8 cellular contexts compared by ENCODE assay signal in the genomic region with DNA sequence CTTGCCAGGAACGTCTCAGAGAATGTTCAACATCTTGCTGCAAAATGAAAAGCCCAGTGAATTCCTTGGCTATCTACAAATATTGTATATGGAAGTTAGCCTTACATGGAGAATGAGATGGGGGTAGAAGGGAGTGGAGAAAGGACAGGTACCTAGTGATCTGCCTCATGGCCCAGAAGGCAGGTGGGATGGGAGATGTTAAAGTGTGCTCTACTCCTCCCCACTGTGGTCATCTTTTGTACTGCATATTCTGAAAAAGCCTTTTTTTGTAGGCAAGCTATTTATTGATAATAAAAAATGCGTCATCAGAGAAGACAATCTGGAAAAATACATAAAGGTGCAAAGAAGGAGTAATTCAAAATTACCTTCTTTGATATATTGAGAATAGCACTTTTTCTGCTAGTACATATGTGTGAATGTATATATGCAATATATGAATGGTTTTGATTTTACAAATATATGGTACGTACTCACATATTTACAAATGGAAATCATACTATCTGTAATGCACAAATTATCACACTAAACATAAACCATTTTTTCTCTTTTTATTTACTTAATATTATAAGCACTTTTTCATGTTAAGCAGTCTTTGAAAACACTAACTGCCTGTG. TPM values are rescaled to one million over a fixed set of nuclear protein-coding genes. Genes with fewer than 3 reads are reported as not detected.
DNase-seq lines count a peak whose midpoint lies in the region; ATAC-seq, FAIRE-seq and TF ChIP-seq lines count a peak whose summit lies in the region.

No MANE protein-coding gene starts in this region.

- TF ChIP-seq CTCF in foreskin fibroblast (IDR thresholded peaks at IDR 0.05; ENCODE audit: low read depth, low read length) (peak; percentile 47), stomach (IDR thresholded peaks at IDR 0.05) (peak in 5 of 7 experiments; percentile 27 to 66 (median 46))

- TF ChIP-seq POLR2A in stomach (IDR thresholded peaks at IDR 0.05) (no peak), GM18505 (IDR thresholded peaks at IDR 0.05; ENCODE audit: borderline replicate concordance, extremely low read depth, insufficient read depth, insufficient read length) (no peak)

- H3K9me3 Mint-ChIP-seq in activated naive CD4-positive, alpha-beta T cell treated with anti-CD3 and anti-CD28 coated beads for 36 hours, result no peaks in the 10 kb centered on the region

- H3K27me3 ChIP-seq in stomach, result no peaks in the 10 kb centered on the region

- FAIRE-seq in RCC 7860 (lab: Jason Lieb, UNC), result no peak

- DNase-seq in NOMO-1 treated with DMSO at 0.1 percent for 48 hours (lab: John Stamatoyannopoulos, UW; ENCODE audit: unreplicated experiment) (peak; percentile 1), NOMO-1 (lab: John Stamatoyannopoulos, UW; ENCODE audit: unreplicated experiment in 2 of 2) (no peak), RCC 7860 (ENCODE audit: low spot score) (peak; percentile 24), foreskin fibroblast (peak; percentile 4 to 53), stomach (no peak)
- DNase-seq in activated naive CD4-positive, alpha-beta T cell treated with anti-CD3 and anti-CD28 coated beads for 36 hours, result no peak

- peaks cover 4% of the 10 kb centered on the region for H3K4me1 Mint-ChIP-seq in activated naive CD4-positive, alpha-beta T cell treated with anti-CD3 and anti-CD28 coated beads for 36 hours (ENCODE audit: low read depth)

- H3K27me3 Mint-ChIP-seq in activated naive CD4-positive, alpha-beta T cell treated with anti-CD3 and anti-CD28 coated beads for 36 hours (ENCODE audit: low read depth), result peaks cover 2% of the 10 kb centered on the region

- CTCF ChIA-PET in activated naive CD4-positive, alpha-beta T cell treated with anti-CD3 and anti-CD28 coated beads for 36 hours (lab: Charles Lee), result interaction anchor here (0.8 to 2.9 kb wide), 6 partner anchors 42 to 328 kb away, joined by 3 to 29 read pairs (median 7); no protein-coding TSS in a partner anchor

- TF ChIP-seq EP300 in stomach (IDR thresholded peaks at IDR 0.05), result no peak

- intact Hi-C loops in stomach (cut with DNase I; ENCODE audit: low total_unique reads), result no loop called here
- intact Hi-C loops in activated naive CD4-positive, alpha-beta T cell treated with anti-CD3 and anti-CD28 coated beads for 36 hours (cut with micrococcal nuclease), result loop anchor here (10.0 kb wide), 1 partner anchor 209 kb away; a partner anchor contains a TSS

- H3K4me3 Mint-ChIP-seq in activated naive CD4-positive, alpha-beta T cell treated with anti-CD3 and anti-CD28 coated beads for 36 hours, result no peak overlapping the region

- H3K36me3 Mint-ChIP-seq in activated naive CD4-positive, alpha-beta T cell treated with anti-CD3 and anti-CD28 coated beads for 36 hours (ENCODE audit: low read depth), result no peaks in the 10 kb centered on the region

- H3K36me3 ChIP-seq in stomach, result no peaks in the 10 kb centered on the region

- no peak overlapping the region for H3K27ac ChIP-seq in stomach

- H3K4me3 ChIP-seq in foreskin fibroblast (ENCODE audit: low read depth in 1 of 2, low read length in 2 of 2) (no peak overlapping the region), stomach (no peak overlapping the region)

- 52 to 70% (median 56%) methylated on average over 3 of the region's 3 CpGs for WGBS in stomach, 5 donors

- peaks cover 0 to 4% (median 0%) of the 10 kb centered on the region in 4 donors for H3K4me1 ChIP-seq in stomach

- H3K27ac Mint-ChIP-seq in activated naive CD4-positive, alpha-beta T cell treated with anti-CD3 and anti-CD28 coated beads for 36 hours, result no peak overlapping the region

- H3K9me3 ChIP-seq in stomach, result no peaks in the 10 kb centered on the region

- ATAC-seq in HG03159 (IDR thresholded peaks at IDR 0.05; ENCODE audit: unreplicated experiment), result peak; percentile 78
- ATAC-seq in GM18505 (IDR thresholded peaks at IDR 0.05; ENCODE audit: unreplicated experiment), result no peak

RNA-seq across cellular contexts. Expression of a gene that starts 19.1 kb away (rescaled TPM):
- 1 to 10 TPM in 2 of 5 donors, not detected in 3; 1.7 to 1.8 TPM for total RNA-seq in stomach
- under 1 TPM; 0.28 to 0.92 (median 0.37) TPM for polyA plus RNA-seq in stomach
- total RNA-seq in activated naive CD4-positive, alpha-beta T cell treated with anti-CD3 and anti-CD28 coated beads for 36 hours, result not detected

Comparison
In these comparisons a context has a peak if more than half of its experiments do, and no peak if none do; other contexts are left out.
1. DNase-seq: peak in NOMO-1 treated with DMSO at 0.1 percent for 48 hours (single experiment), RCC 7860 (single experiment) and foreskin fibroblast (2 of 2); none in NOMO-1 (0 of 2), stomach (single experiment) and activated naive CD4-positive, alpha-beta T cell treated with anti-CD3 and anti-CD28 coated beads for 36 hours (single experiment).